ENCODE assay signal across 17 cellular contexts in genomic region chr5:178424141-178424855, GRCh38.
DNase-seq lines count a peak whose midpoint lies in the region; ATAC-seq and TF ChIP-seq lines count a peak whose summit lies in the region.
"Had no signal": no experiment of that assay in that cellular context is flagged by ENCODE, and none has a peak within 500 bp of the region (broad histone marks: within the 10 kb centered on the region; RNA-seq: fewer than 3 reads in every experiment).

No MANE protein-coding gene starts in this region.

- intact Hi-C loops in prostate gland (cut with DNase I) (no loop called here), colonic mucosa (cut with DNase I) (no loop called here), uterus (cut with DNase I; ENCODE audit: low total_unique reads) (no loop called here)
- intact Hi-C loops in CD4-positive, alpha-beta memory T cell (cut with micrococcal nuclease) = no loop called here

- no peak overlapping the region for H3K4me3 Mint-ChIP-seq in CD4-positive, alpha-beta memory T cell
- no peak overlapping the region for H3K4me3 Mint-ChIP-seq in activated T-helper 17 cell treated with anti-CD3 and anti-CD28 coated beads, Interleukin-2, amount 50 U/mL, for 72 hours
- H3K4me3 Mint-ChIP-seq: CD4-positive, CD25-positive, alpha-beta regulatory T cell had no signal

- H3K4me1 ChIP-seq in RWPE2 (ENCODE audit: insufficient read depth, poor library complexity, severe bottlenecking) (no peaks in the 10 kb centered on the region), prostate gland (replicated peaks) (peaks cover 26% of the 10 kb centered on the region), colonic mucosa (no peaks in the 10 kb centered on the region), uterus (no peaks in the 10 kb centered on the region)
- no peaks in the 10 kb centered on the region for H3K4me1 ChIP-seq in CD4-positive, alpha-beta memory T cell (ENCODE audit: insufficient read depth, low read length)

- no peak overlapping the region for H3K4me3 ChIP-seq in H7 (ENCODE audit: insufficient read depth, low read depth, low read length)
- H3K4me3 ChIP-seq in RWPE2 (ENCODE audit: severe bottlenecking) = no peak overlapping the region
- H3K4me3 ChIP-seq in prostate gland = no peak overlapping the region
- H3K4me3 ChIP-seq in CD4-positive, alpha-beta memory T cell (ENCODE audit: low read length in 2 of 2) = no peak overlapping the region
- H3K4me3 ChIP-seq in colonic mucosa = no peak overlapping the region
- H3K4me3 ChIP-seq in uterus = no peak overlapping the region
- H3K4me3 ChIP-seq: GM12878 had no signal

- H3K9ac ChIP-seq in colonic mucosa (ENCODE audit: low read depth in 2 of 2, low read length in 2 of 2) = no peak overlapping the region

- CTCF ChIA-PET in CD4-positive, alpha-beta memory T cell (lab: Charles Lee; ENCODE audit: partially characterized antibody) = no interaction called here

- H3K27me3 ChIP-seq in H7 (ENCODE audit: control insufficient read depth, insufficient read depth, low read length) (no peaks in the 10 kb centered on the region), RWPE2 (ENCODE audit: insufficient read depth, poor library complexity, severe bottlenecking) (no peaks in the 10 kb centered on the region), prostate gland (replicated peaks; ENCODE audit: insufficient read depth) (no peaks in the 10 kb centered on the region), colonic mucosa (no peaks in the 10 kb centered on the region), uterus (no peaks in the 10 kb centered on the region)
- no peaks in the 10 kb centered on the region for H3K27me3 ChIP-seq in CD4-positive, alpha-beta memory T cell (ENCODE audit: insufficient read depth, low read length)

- POLR2A ChIA-PET in CD4-positive, alpha-beta memory T cell (lab: Charles Lee; ENCODE audit: partially characterized antibody) = no interaction called here

- H3K27ac ChIP-seq in RWPE2 (ENCODE audit: poor library complexity, severe bottlenecking) (no peak overlapping the region), prostate gland (peak overlapping the region; percentile 7 to 60), colonic mucosa (no peak overlapping the region), uterus (no peak overlapping the region)
- no peak overlapping the region for H3K27ac ChIP-seq in CD4-positive, alpha-beta memory T cell (ENCODE audit: low read depth, low read length)

- H3K27ac Mint-ChIP-seq in CD4-positive, alpha-beta memory T cell = no peak overlapping the region
- no peak overlapping the region for H3K27ac Mint-ChIP-seq in activated T-helper 17 cell treated with anti-CD3 and anti-CD28 coated beads, Interleukin-2, amount 50 U/mL, for 72 hours
- H3K27ac Mint-ChIP-seq: CD4-positive, CD25-positive, alpha-beta regulatory T cell had no signal

- ATAC-seq in RWPE2 (ENCODE audit: low read depth) = 0 out of 3 replicates have a peak, but pooled peaks have one; percentile 9
- no peak for ATAC-seq in activated T-helper 17 cell treated with anti-CD3 and anti-CD28 coated beads, Interleukin-2, amount 50 U/mL, for 72 hours (replicated peaks)
- ATAC-seq: GM12878, HCT116, PC-3 had no signal

- no peaks in the 10 kb centered on the region for H3K9me3 Mint-ChIP-seq in CD4-positive, alpha-beta memory T cell
- no peaks in the 10 kb centered on the region for H3K9me3 Mint-ChIP-seq in activated T-helper 17 cell treated with anti-CD3 and anti-CD28 coated beads, Interleukin-2, amount 50 U/mL, for 72 hours
- H3K9me3 Mint-ChIP-seq: CD4-positive, CD25-positive, alpha-beta regulatory T cell had no signal

- TF ChIP-seq CTCF in RWPE2 (IDR thresholded peaks at IDR 0.05; ENCODE audit: poor library complexity, severe bottlenecking) (no peak), prostate gland (IDR thresholded peaks at IDR 0.05) (no peak), colonic mucosa (IDR thresholded peaks at IDR 0.05) (no peak), uterus (IDR thresholded peaks at IDR 0.05) (no peak)

- H3K4me1 Mint-ChIP-seq in CD4-positive, alpha-beta memory T cell = no peaks in the 10 kb centered on the region
- no peaks in the 10 kb centered on the region for H3K4me1 Mint-ChIP-seq in activated T-helper 17 cell treated with anti-CD3 and anti-CD28 coated beads, Interleukin-2, amount 50 U/mL, for 72 hours
- H3K4me1 Mint-ChIP-seq: CD4-positive, CD25-positive, alpha-beta regulatory T cell had no signal

- H3K9me3 ChIP-seq in RWPE2 (ENCODE audit: severe bottlenecking) = no peaks in the 10 kb centered on the region
- no peaks in the 10 kb centered on the region for H3K9me3 ChIP-seq in prostate gland
- no peaks in the 10 kb centered on the region for H3K9me3 ChIP-seq in CD4-positive, alpha-beta memory T cell (ENCODE audit: control insufficient read depth in 1 of 2, low read length in 2 of 2)
- no peaks in the 10 kb centered on the region for H3K9me3 ChIP-seq in colonic mucosa
- no peaks in the 10 kb centered on the region for H3K9me3 ChIP-seq in uterus

- 42% methylated on average over 14 of the region's 14 CpGs for WGBS in prostate gland

- no peak for TF ChIP-seq POLR2A in prostate gland (IDR thresholded peaks at IDR 0.05)
- TF ChIP-seq POLR2A in uterus (IDR thresholded peaks at IDR 0.05) = no peak

- H3K36me3 ChIP-seq in H7 (replicated peaks; ENCODE audit: control insufficient read depth, insufficient read depth, low read length) (no peaks in the 10 kb centered on the region), RWPE2 (ENCODE audit: low read depth) (no peaks in the 10 kb centered on the region), prostate gland (no peaks in the 10 kb centered on the region), colonic mucosa (no peaks in the 10 kb centered on the region), uterus (no peaks in the 10 kb centered on the region)
- no peaks in the 10 kb centered on the region for H3K36me3 ChIP-seq in CD4-positive, alpha-beta memory T cell (ENCODE audit: insufficient read depth, low read length)

- no peaks in the 10 kb centered on the region for H3K36me3 Mint-ChIP-seq in CD4-positive, alpha-beta memory T cell
- H3K36me3 Mint-ChIP-seq in activated T-helper 17 cell treated with anti-CD3 and anti-CD28 coated beads, Interleukin-2, amount 50 U/mL, for 72 hours (ENCODE audit: low read depth) = no peaks in the 10 kb centered on the region
- H3K36me3 Mint-ChIP-seq: CD4-positive, CD25-positive, alpha-beta regulatory T cell had no signal

- peaks cover 2% of the 10 kb centered on the region in 2 donors for H3K27me3 Mint-ChIP-seq in CD4-positive, alpha-beta memory T cell
- peaks cover 6% of the 10 kb centered on the region for H3K27me3 Mint-ChIP-seq in activated T-helper 17 cell treated with anti-CD3 and anti-CD28 coated beads, Interleukin-2, amount 50 U/mL, for 72 hours

- DNase-seq in H7 (peak; percentile 12), RWPE2 (ENCODE audit: low spot score) (no peak), mesenteric fat pad (ENCODE audit: low spot score) (peak; percentile 57), prostate gland (ENCODE audit: low spot score) (no peak), colonic mucosa (no peak), uterus (no peak)
- DNase-seq in CD4-positive, alpha-beta memory T cell = no peak
- DNase-seq: ACHN; Calu3; CD4-positive, CD25-positive, alpha-beta regulatory T cell; NCI-H146; NCI-H345; NCI-H69; PC-3 had no signal

Comparison
In these comparisons a context has a peak if more than half of its experiments do, and no peak if none do; other contexts are left out.
1. DNase-seq: peak in H7 (single experiment) and mesenteric fat pad (single experiment); none in RWPE2 (single experiment), prostate gland (single experiment), CD4-positive, alpha-beta memory T cell (0 of 5), colonic mucosa (single experiment) and uterus (0 of 2).
2. H3K27ac ChIP-seq: peak in prostate gland (2 of 2); none in RWPE2 (single experiment), CD4-positive, alpha-beta memory T cell (single experiment), colonic mucosa (single experiment) and uterus (0 of 2).